Comparison of ENCODE assay signal across 28 cellular contexts in genomic region chr3:18201315-18201714, GRCh38.
"Had no signal": no experiment of that assay in that cellular context is flagged by ENCODE, and none has a peak within 500 bp of the region (broad histone marks: within the 10 kb centered on the region; RNA-seq: fewer than 3 reads in every experiment).

No MANE protein-coding gene starts in this region.

- ATAC-seq: mucosa of descending colon; naive thymus-derived CD4-positive, alpha-beta T cell; natural killer cell treated with Interleukin-12 subunit alpha and Interleukin-12 subunit beta and Interleukin-15 and Interleukin-18, amount 100 ng/mL, for 72 hours; pancreas; right cardiac atrium; sciatic nerve; stimulated activated naive B cell treated with anti-CD40 and anti-IgM and Interleukin-4, amounts not matched to agents 10 μg/mL and 1 μg/mL and 100 μg/mL, for 72 hours; stimulated activated naive CD8-positive, alpha-beta T cell treated with anti-CD3 and anti-CD28 coated beads, Interleukin-15, Interleukin-2, amounts not matched to agents 100 U/mL and 50 U/mL, for 24 hours had no signal

- H3K27me3 ChIP-seq: pancreas, stomach, testis, thyroid gland, transverse colon, upper lobe of left lung, vagina had no signal

- H3K27ac ChIP-seq: left ventricle myocardium inferior, pancreas, prostate gland, skin epidermis, stomach, testis, thyroid gland, transverse colon, upper lobe of left lung, vagina had no signal

- DNase-seq: hypothalamus; islet precursor cell; left ventricle myocardium inferior; midbrain; mucosa of descending colon; naive thymus-derived CD4-positive, alpha-beta T cell; nucleus accumbens; pancreas; posterior cingulate gyrus; retina; right cardiac atrium; stimulated activated CD4-positive, alpha-beta T cell treated with anti-CD3 and anti-CD28 coated beads, Interleukin-12 subunit alpha, Interleukin-12 subunit beta, amount 100 ng/mL, for 4 hours; stimulated activated CD4-positive, alpha-beta T cell treated with anti-CD3 and anti-CD28 coated beads, Interleukin-15, amount 100 ng/mL, for 24 hours; stimulated activated CD4-positive, alpha-beta T cell treated with anti-CD3 and anti-CD28 coated beads, Interleukin-2, amount 100 ng/mL, for 24 hours; stimulated activated CD4-positive, alpha-beta T cell treated with anti-CD3 and anti-CD28 coated beads, Interleukin-4, amount 100 ng/mL, for 1 hour; stimulated activated naive B cell treated with anti-CD40 and anti-IgM and Interleukin-4, amounts not matched to agents 10 μg/mL and 1 μg/mL and 100 μg/mL, for 72 hours; stimulated activated naive CD8-positive, alpha-beta T cell treated with anti-CD3 and anti-CD28 coated beads, Interleukin-15, Interleukin-2, amounts not matched to agents 100 U/mL and 50 U/mL, for 24 hours; stomach; testis; thyroid gland; transverse colon; upper lobe of left lung had no signal

- H3K36me3 ChIP-seq: left ventricle myocardium inferior, pancreas, prostate gland, stomach, thyroid gland, transverse colon, upper lobe of left lung, vagina had no signal

- H3K4me3 ChIP-seq: left ventricle myocardium inferior, lung, mucosa of descending colon, pancreas, prostate gland, skin epidermis, stomach, testis, thyroid gland, transverse colon, upper lobe of left lung, vagina had no signal

- H3K4me1 ChIP-seq: left ventricle myocardium inferior, pancreas, prostate gland, stomach, testis, thyroid gland, transverse colon, upper lobe of left lung, vagina had no signal

- H3K9me3 ChIP-seq: mucosa of descending colon, pancreas, prostate gland, testis, thyroid gland, transverse colon, upper lobe of left lung, vagina had no signal

- FAIRE-seq: pancreas had no signal
